1 cellular context compared by ENCODE assay signal in genomic region chr3:12689997-12690711, GRCh38.
TF ChIP-seq lines count a peak whose summit lies in the region.

No MANE protein-coding gene starts in this region.

TF ChIP-seq in IMR-90, 13 proteins besides CTCF, POLR2A, EP300 and RAD21:
- TF ChIP-seq MAZ (IDR thresholded peaks at IDR 0.05; ENCODE audit: borderline replicate concordance, low read depth, low read length) (no peak), CEBPB (IDR thresholded peaks at IDR 0.05; ENCODE audit: low read depth, low read length) (no peak), MXI1 (IDR thresholded peaks at IDR 0.05; ENCODE audit: borderline replicate concordance, low read depth, low read length) (no peak), NFE2L2 (IDR thresholded peaks at IDR 0.05; ENCODE audit: low read depth, low read length) (no peak), BHLHE40 (IDR thresholded peaks at IDR 0.05; ENCODE audit: low read depth, low read length) (no peak), RFX5 (IDR thresholded peaks at IDR 0.05; ENCODE audit: low read depth, low read length) (no peak), CHD1 (IDR thresholded peaks at IDR 0.05; ENCODE audit: low read depth, low read length) (no peak), SMC3 (IDR thresholded peaks at IDR 0.05; ENCODE audit: low read depth, low read length) (no peak), FOS (IDR thresholded peaks at IDR 0.05; ENCODE audit: low read depth, low read length) (no peak), MAFK (IDR thresholded peaks at IDR 0.05; ENCODE audit: low read depth, low read length) (no peak), ELK1 (IDR thresholded peaks at IDR 0.05; ENCODE audit: borderline replicate concordance, low read depth, low read length) (no peak), RCOR1 (IDR thresholded peaks at IDR 0.05; ENCODE audit: insufficient replicate concordance, low read length) (no peak)
- TF ChIP-seq, protein P1, sequence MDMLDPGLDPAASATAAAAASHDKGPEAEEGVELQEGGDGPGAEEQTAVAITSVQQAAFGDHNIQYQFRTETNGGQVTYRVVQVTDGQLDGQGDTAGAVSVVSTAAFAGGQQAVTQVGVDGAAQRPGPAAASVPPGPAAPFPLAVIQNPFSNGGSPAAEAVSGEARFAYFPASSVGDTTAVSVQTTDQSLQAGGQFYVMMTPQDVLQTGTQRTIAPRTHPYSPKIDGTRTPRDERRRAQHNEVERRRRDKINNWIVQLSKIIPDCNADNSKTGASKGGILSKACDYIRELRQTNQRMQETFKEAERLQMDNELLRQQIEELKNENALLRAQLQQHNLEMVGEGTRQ (IDR thresholded peaks at IDR 0.05; ENCODE audit: low read depth, low read length): no peak
